Comparison of ENCODE assay signal across 40 cellular contexts in the genomic region with DNA sequence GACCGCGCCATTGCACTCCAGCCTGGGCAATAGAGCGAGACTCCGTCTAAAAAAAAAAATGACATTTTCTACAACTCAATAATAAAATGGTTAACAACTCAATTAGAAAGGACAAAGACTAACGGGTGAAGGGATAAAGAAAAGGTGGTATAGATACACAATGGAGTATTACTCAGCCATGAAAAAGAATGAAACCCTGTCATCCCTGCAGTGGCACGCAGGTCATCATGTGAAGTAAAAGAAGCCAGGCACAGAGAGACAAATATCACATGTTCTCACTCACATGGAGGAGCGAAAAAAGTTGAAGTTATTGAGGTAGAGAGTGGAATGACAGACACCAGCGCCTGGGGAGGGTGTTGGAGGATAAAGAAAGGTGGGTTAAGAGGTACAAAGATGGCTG. TPM values are rescaled to one million over a fixed set of nuclear protein-coding genes. Genes with fewer than 3 reads are reported as not detected.
"Had no signal": no experiment of that assay in that cellular context is flagged by ENCODE, and none has a peak within 500 bp of the region (broad histone marks: within the 10 kb centered on the region; RNA-seq: fewer than 3 reads in every experiment).

No MANE protein-coding gene starts in this region.

- H3K9me3 ChIP-seq: adrenal gland, ascending aorta, body of pancreas, breast epithelium had no signal

- FAIRE-seq: astrocyte, bronchial epithelial cell had no signal

- ATAC-seq: activated naive CD4-positive, alpha-beta T cell treated with anti-CD3 and anti-CD28 coated beads, Interleukin-2, amount 50 U/mL, for 72 hours; activated naive CD8-positive, alpha-beta T cell treated with anti-CD3 and anti-CD28 coated beads, Interleukin-2, amount 50 U/mL, for 24 hours; activated T-cell treated with anti-CD3 and anti-CD28 coated beads, Interleukin-2, amount 50 U/mL, for 4 hours; activated T-cell treated with anti-CD3 and anti-CD28 coated beads, Interleukin-2, amount 50 U/mL, for 72 hours; activated T-helper 17 cell treated with anti-CD3 and anti-CD28 coated beads, Interleukin-2, amount 50 U/mL, for 72 hours; body of pancreas had no signal

- DNase-seq: activated effector memory CD4-positive, alpha-beta T cell treated with anti-CD3 and anti-CD28 coated beads, Interleukin-2, amount 50 U/mL, for 16 hours; activated effector memory CD4-positive, alpha-beta T cell treated with Interleukin-2 at 50 U/mL for 16 hours; activated gamma-delta T cell; activated gamma-delta T cell treated with Interleukin-2 at 50 U/mL for 16 hours; activated naive CD4-positive, alpha-beta T cell; activated naive CD4-positive, alpha-beta T cell treated with anti-CD3 and anti-CD28 coated beads for 36 hours; activated naive CD4-positive, alpha-beta T cell treated with anti-CD3 and anti-CD28 coated beads, Interleukin-2, amount 10 ng/mL, durations not matched to agents 7 days and 5 days; activated naive CD4-positive, alpha-beta T cell treated with anti-CD3 and anti-CD28 coated beads, Interleukin-2, amount 50 U/mL, for 16 hours; activated naive CD4-positive, alpha-beta T cell treated with Interleukin-2 at 50 U/mL for 16 hours; activated naive CD8-positive, alpha-beta T cell treated with anti-CD3 and anti-CD28 coated beads for 36 hours; activated naive CD8-positive, alpha-beta T cell treated with anti-CD3 and anti-CD28 coated beads, Interleukin-2, amount 10 ng/mL, durations not matched to agents 7 days and 5 days; activated naive CD8-positive, alpha-beta T cell treated with anti-CD3 and anti-CD28 coated beads, Interleukin-2, amount 50 U/mL, for 24 hours; activated T-cell treated with anti-CD3 and anti-CD28 coated beads, Interleukin-2, amount 50 U/mL, for 24 hours; activated T-cell treated with anti-CD3 and anti-CD28 coated beads, Interleukin-2, amount 50 U/mL, for 4 hours; activated T-cell treated with anti-CD3 and anti-CD28 coated beads, Interleukin-2, amount 50 U/mL, for 48 hours; activated T-cell treated with anti-CD3 and anti-CD28 coated beads, Interleukin-2, amount 50 U/mL, for 72 hours; adrenal gland; amniotic stem cell; amygdala; anterior cingulate cortex; aorta; body of pancreas; brain microvascular endothelial cell; caudate nucleus; central memory CD4-positive, alpha-beta T cell; cerebellar nuclear complex had no signal

- H3K4me3 Mint-ChIP-seq: activated naive CD4-positive, alpha-beta T cell treated with anti-CD3 and anti-CD28 coated beads for 36 hours; activated naive CD4-positive, alpha-beta T cell treated with anti-CD3 and anti-CD28 coated beads, Interleukin-2, amount 10 ng/mL, durations not matched to agents 7 days and 5 days; activated naive CD4-positive, alpha-beta T cell treated with anti-CD3 and anti-CD28 coated beads, Interleukin-2, amount 50 U/mL, for 24 hours; activated naive CD8-positive, alpha-beta T cell; activated naive CD8-positive, alpha-beta T cell treated with anti-CD3 and anti-CD28 coated beads for 36 hours; activated naive CD8-positive, alpha-beta T cell treated with anti-CD3 and anti-CD28 coated beads, Interleukin-2, amount 10 ng/mL, durations not matched to agents 7 days and 5 days; activated naive CD8-positive, alpha-beta T cell treated with anti-CD3 and anti-CD28 coated beads, Interleukin-2, amount 50 U/mL, for 24 hours; activated T-cell treated with anti-CD3 and anti-CD28 coated beads, Interleukin-2, amount 50 U/mL, for 24 hours; activated T-cell treated with anti-CD3 and anti-CD28 coated beads, Interleukin-2, amount 50 U/mL, for 4 hours; activated T-cell treated with anti-CD3 and anti-CD28 coated beads, Interleukin-2, amount 50 U/mL, for 72 hours; activated T-helper 1 cell treated with anti-CD3 and anti-CD28 coated beads, Interleukin-12 subunit alpha, Interleukin-12 subunit beta, Interleukin-2, Interleukin-4 antibody, amounts not matched to agents 30 ng/mL and 10 ng/mL and 1 ng/mL, durations not matched to agents 14 hours and 24 hours and 36 hours; activated T-helper 17 cell treated with anti-CD3 and anti-CD28 coated beads, Interleukin-2, amount 50 U/mL, for 72 hours; brain; central memory CD8-positive, alpha-beta T cell had no signal

- H3K27ac ChIP-seq: adrenal gland, ascending aorta, body of pancreas, brain microvascular endothelial cell, breast epithelium, cardiac muscle cell had no signal

- H3K4me1 Mint-ChIP-seq: activated naive CD4-positive, alpha-beta T cell treated with anti-CD3 and anti-CD28 coated beads, Interleukin-2, amount 10 ng/mL, durations not matched to agents 7 days and 5 days; activated naive CD4-positive, alpha-beta T cell treated with anti-CD3 and anti-CD28 coated beads, Interleukin-2, amount 50 U/mL, for 24 hours; activated naive CD8-positive, alpha-beta T cell treated with anti-CD3 and anti-CD28 coated beads for 36 hours; activated naive CD8-positive, alpha-beta T cell treated with anti-CD3 and anti-CD28 coated beads, Interleukin-2, amount 10 ng/mL, durations not matched to agents 7 days and 5 days; activated naive CD8-positive, alpha-beta T cell treated with anti-CD3 and anti-CD28 coated beads, Interleukin-2, amount 50 U/mL, for 24 hours; activated T-helper 17 cell treated with anti-CD3 and anti-CD28 coated beads, Interleukin-2, amount 50 U/mL, for 72 hours; central memory CD8-positive, alpha-beta T cell had no signal

- H3K9me3 Mint-ChIP-seq: activated naive CD4-positive, alpha-beta T cell treated with anti-CD3 and anti-CD28 coated beads for 36 hours; activated naive CD4-positive, alpha-beta T cell treated with anti-CD3 and anti-CD28 coated beads, Interleukin-2, amount 50 U/mL, for 24 hours; activated naive CD4-positive, alpha-beta T cell treated with anti-CD3 and anti-CD28 coated beads, Interleukin-2, amount 50 U/mL, for 72 hours; activated naive CD8-positive, alpha-beta T cell treated with anti-CD3 and anti-CD28 coated beads, Interleukin-2, amount 10 ng/mL, durations not matched to agents 7 days and 5 days; activated naive CD8-positive, alpha-beta T cell treated with anti-CD3 and anti-CD28 coated beads, Interleukin-2, amount 50 U/mL, for 24 hours; activated T-cell treated with anti-CD3 and anti-CD28 coated beads, Interleukin-2, amount 50 U/mL, for 4 hours; activated T-helper 1 cell treated with anti-CD3 and anti-CD28 coated beads, Interleukin-12 subunit alpha, Interleukin-12 subunit beta, Interleukin-2, Interleukin-4 antibody, amounts not matched to agents 30 ng/mL and 10 ng/mL and 1 ng/mL, durations not matched to agents 14 hours and 24 hours and 36 hours; activated T-helper 17 cell treated with anti-CD3 and anti-CD28 coated beads, Interleukin-2, amount 50 U/mL, for 72 hours; activated T-helper 2 cell treated with anti-CD3 and anti-CD28 coated beads, Interferon-gamma antibody, Interleukin-2, Interleukin-4, amounts not matched to agents 10 μg/mL and 5 μg/mL and 100 μg/mL, durations not matched to agents 14 hours and 24 hours and 36 hours had no signal

- H3K36me3 ChIP-seq: adrenal gland, ascending aorta, brain microvascular endothelial cell, breast epithelium, cardiac muscle cell had no signal

- H3K27me3 ChIP-seq: ascending aorta, body of pancreas, brain microvascular endothelial cell had no signal

- H3K36me3 Mint-ChIP-seq: activated naive CD4-positive, alpha-beta T cell treated with anti-CD3 and anti-CD28 coated beads, Interleukin-2, amount 10 ng/mL, durations not matched to agents 7 days and 5 days; activated naive CD4-positive, alpha-beta T cell treated with anti-CD3 and anti-CD28 coated beads, Interleukin-2, amount 50 U/mL, for 24 hours; activated naive CD4-positive, alpha-beta T cell treated with anti-CD3 and anti-CD28 coated beads, Interleukin-2, amount 50 U/mL, for 72 hours; activated naive CD8-positive, alpha-beta T cell; activated naive CD8-positive, alpha-beta T cell treated with anti-CD3 and anti-CD28 coated beads for 36 hours; activated naive CD8-positive, alpha-beta T cell treated with anti-CD3 and anti-CD28 coated beads, Interleukin-2, amount 10 ng/mL, durations not matched to agents 7 days and 5 days had no signal

- H3K4me3 ChIP-seq: adrenal gland, ascending aorta, body of pancreas, breast epithelium, cardiac muscle cell had no signal

- H3K27ac Mint-ChIP-seq: activated naive CD4-positive, alpha-beta T cell treated with anti-CD3 and anti-CD28 coated beads for 36 hours; activated naive CD4-positive, alpha-beta T cell treated with anti-CD3 and anti-CD28 coated beads, Interleukin-2, amount 10 ng/mL, durations not matched to agents 7 days and 5 days; activated naive CD4-positive, alpha-beta T cell treated with anti-CD3 and anti-CD28 coated beads, Interleukin-2, amount 50 U/mL, for 24 hours; activated naive CD4-positive, alpha-beta T cell treated with anti-CD3 and anti-CD28 coated beads, Interleukin-2, amount 50 U/mL, for 72 hours; activated naive CD8-positive, alpha-beta T cell; activated naive CD8-positive, alpha-beta T cell treated with anti-CD3 and anti-CD28 coated beads for 36 hours; activated naive CD8-positive, alpha-beta T cell treated with anti-CD3 and anti-CD28 coated beads, Interleukin-2, amount 10 ng/mL, durations not matched to agents 7 days and 5 days; activated naive CD8-positive, alpha-beta T cell treated with anti-CD3 and anti-CD28 coated beads, Interleukin-2, amount 50 U/mL, for 24 hours; activated T-cell treated with anti-CD3 and anti-CD28 coated beads, Interleukin-2, amount 50 U/mL, for 24 hours; activated T-cell treated with anti-CD3 and anti-CD28 coated beads, Interleukin-2, amount 50 U/mL, for 72 hours; activated T-helper 1 cell treated with anti-CD3 and anti-CD28 coated beads, Interleukin-12 subunit alpha, Interleukin-12 subunit beta, Interleukin-2, Interleukin-4 antibody, amounts not matched to agents 30 ng/mL and 10 ng/mL and 1 ng/mL, durations not matched to agents 14 hours and 24 hours and 36 hours; activated T-helper 17 cell treated with anti-CD3 and anti-CD28 coated beads, Interleukin-2, amount 50 U/mL, for 72 hours; activated T-helper 2 cell treated with anti-CD3 and anti-CD28 coated beads, Interferon-gamma antibody, Interleukin-2, Interleukin-4, amounts not matched to agents 10 μg/mL and 5 μg/mL and 100 μg/mL, durations not matched to agents 14 hours and 24 hours and 36 hours; brain had no signal

RNA-seq across cellular contexts. Expression of a gene that starts 39.0 kb away (rescaled TPM):
- total RNA-seq: activated naive CD4-positive, alpha-beta T cell treated with anti-CD3 and anti-CD28 coated beads for 36 hours; activated naive CD8-positive, alpha-beta T cell treated with anti-CD3 and anti-CD28 coated beads for 36 hours; activated naive CD8-positive, alpha-beta T cell treated with anti-CD3 and anti-CD28 coated beads, Interleukin-2, amount 10 ng/mL, durations not matched to agents 7 days and 5 days; activated T-cell treated with anti-CD3 and anti-CD28 coated beads, Interleukin-2, amount 50 U/mL, for 72 hours; activated T-helper 1 cell treated with anti-CD3 and anti-CD28 coated beads, Interleukin-12 subunit alpha, Interleukin-12 subunit beta, Interleukin-2, Interleukin-4 antibody, amounts not matched to agents 30 ng/mL and 10 ng/mL and 1 ng/mL, durations not matched to agents 14 hours and 24 hours and 36 hours; activated T-helper 17 cell treated with anti-CD3 and anti-CD28 coated beads, Interleukin-2, amount 50 U/mL, for 72 hours; activated T-helper 2 cell treated with anti-CD3 and anti-CD28 coated beads, Interferon-gamma antibody, Interleukin-2, Interleukin-4, amounts not matched to agents 10 μg/mL and 5 μg/mL and 100 μg/mL, durations not matched to agents 14 hours and 24 hours and 36 hours; aorta; ascending aorta; cardiac muscle cell; cardiac septum had no signal
- polyA plus RNA-seq: aorta, cardiac muscle cell had no signal
